Comparison of ENCODE assay signal across 18 cellular contexts in the genomic region with DNA sequence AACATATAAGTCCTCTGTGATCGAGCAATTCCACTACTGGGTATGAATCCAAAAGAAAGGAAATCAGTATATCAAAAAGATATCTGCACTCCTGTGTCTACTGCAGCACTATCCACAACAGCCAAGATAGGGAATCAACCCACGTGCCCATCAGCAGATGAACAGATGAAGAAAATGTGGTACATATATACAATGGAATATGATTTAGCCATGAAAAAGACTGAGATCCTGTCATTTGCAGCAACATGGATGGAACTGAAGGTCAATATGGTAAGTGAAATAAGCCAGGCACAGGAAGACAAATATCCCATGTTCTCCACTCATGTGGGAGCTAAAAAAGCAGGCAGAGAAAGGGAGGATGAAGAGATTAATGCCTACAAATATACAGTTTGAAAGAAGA.
A peak's percentile ranks its signal among the peaks of the same experiment; 100 is the strongest.
DNase-seq lines count a peak whose midpoint lies in the region; ATAC-seq and TF ChIP-seq lines count a peak whose summit lies in the region.
"Had no signal": no experiment of that assay in that cellular context is flagged by ENCODE, and none has a peak within 500 bp of the region (broad histone marks: within the 10 kb centered on the region; RNA-seq: fewer than 3 reads in every experiment).

No MANE protein-coding gene starts in this region.

- H3K4me3 Mint-ChIP-seq in activated CD4-positive, alpha-beta T cell treated with anti-CD3 and anti-CD28 coated beads for 36 hours, result no peak overlapping the region
- H3K4me3 Mint-ChIP-seq: B cell; CD4-positive, alpha-beta T cell; CD8-positive, alpha-beta T cell had no signal

- CTCF ChIA-PET in SK-N-SH (lab: Yijun Ruan, JAX), result interaction anchor here (0.8 kb wide), 1 partner anchor 188 kb away, joined by 3 read pairs; no protein-coding TSS in a partner anchor
- CTCF ChIA-PET in HEK293 (lab: Yijun Ruan, JAX), result interaction anchor here (1.2 kb wide), 1 partner anchor 187 kb away, joined by 3 read pairs; no protein-coding TSS in a partner anchor
- CTCF ChIA-PET in activated CD4-positive, alpha-beta T cell treated with anti-CD3 and anti-CD28 coated beads for 36 hours (lab: Charles Lee), result interaction anchor here (0.8 kb wide), 1 partner anchor 10 kb away, joined by 3 read pairs; no protein-coding TSS in a partner anchor

- H3K9me3 Mint-ChIP-seq in activated CD4-positive, alpha-beta T cell treated with anti-CD3 and anti-CD28 coated beads for 36 hours (ENCODE audit: low read depth), result no peaks in the 10 kb centered on the region
- H3K9me3 Mint-ChIP-seq: CD4-positive, alpha-beta T cell; CD8-positive, alpha-beta T cell had no signal

- TF ChIP-seq CTCF in SK-N-SH (IDR thresholded peaks at IDR 0.05) (no peak), HEK293 (tag by site-specific recombination; IDR thresholded peaks at IDR 0.05) (no peak), psoas muscle (IDR thresholded peaks at IDR 0.05) (no peak), Peyer's patch (IDR thresholded peaks at IDR 0.05) (no peak)

- H3K27me3 ChIP-seq in SK-N-SH (ENCODE audit: insufficient read depth), result no peaks in the 10 kb centered on the region
- no peaks in the 10 kb centered on the region for H3K27me3 ChIP-seq in psoas muscle (ENCODE audit: insufficient read depth in 3 of 3, low read length in 2 of 3)
- H3K27me3 ChIP-seq in Peyer's patch, result no peaks in the 10 kb centered on the region
- H3K27me3 ChIP-seq: BLaER1 treated with 17β-estradiol and CSF1 and Interleukin-3, amounts not matched to agents 10 nM and 100 nM had no signal

- peaks cover 0 to 17% of the 10 kb centered on the region in 2 experiments; a peak in 2 of 4 replicates for H3K4me1 ChIP-seq in SK-N-SH (ENCODE audit: control insufficient read depth in 1 of 2, insufficient read depth in 2 of 2, low read depth in 1 of 2, low read length in 1 of 2)
- H3K4me1 ChIP-seq in HEK293 (ENCODE audit: control insufficient read depth, insufficient read depth, low read length), result no peaks in the 10 kb centered on the region; the same call in 1 of the 2 replicates
- peaks cover 44% of the 10 kb centered on the region for H3K4me1 ChIP-seq in psoas muscle
- H3K4me1 ChIP-seq in Peyer's patch, result no peaks in the 10 kb centered on the region
- H3K4me1 ChIP-seq: BLaER1 treated with 17β-estradiol and CSF1 and Interleukin-3, amounts not matched to agents 10 nM and 100 nM had no signal

- H3F3A ChIP-seq in SK-N-SH (replicated peaks; ENCODE audit: insufficient read depth), result no peaks in the 10 kb centered on the region

- peaks cover 30% of the 10 kb centered on the region for H3K36me3 Mint-ChIP-seq in activated CD4-positive, alpha-beta T cell treated with anti-CD3 and anti-CD28 coated beads for 36 hours (ENCODE audit: low read depth)

- H3K9me3 ChIP-seq in SK-N-SH, result no peaks in the 10 kb centered on the region
- H3K9me3 ChIP-seq in HEK293 (ENCODE audit: control insufficient read depth, insufficient read depth, low read depth, low read length), result no peaks in the 10 kb centered on the region
- no peaks in the 10 kb centered on the region for H3K9me3 ChIP-seq in psoas muscle
- H3K9me3 ChIP-seq in Peyer's patch, result no peaks in the 10 kb centered on the region
- H3K9me3 ChIP-seq: A549, Caco-2 had no signal

- intact Hi-C loops in psoas muscle (cut with DNase I), result loop anchor here (5.0 to 10.0 kb wide), 2 partner anchors 93 to 181 kb away; partner anchors contain the start of gene POPDC3 (in 2 of the 2)
- intact Hi-C loops in activated CD4-positive, alpha-beta T cell treated with anti-CD3 and anti-CD28 coated beads for 36 hours (cut with DNase I, micrococcal nuclease), result no loop called here

- no peak for DNase-seq in SK-N-SH
- no peak for DNase-seq in psoas muscle
- DNase-seq in Peyer's patch, result no peak
- DNase-seq in activated CD4-positive, alpha-beta T cell treated with anti-CD3 and anti-CD28 coated beads for 36 hours, result no peak
- DNase-seq: AML-193; Caco-2; Calu3; CD4-positive, alpha-beta T cell; CD8-positive, alpha-beta T cell; DMS79 treated with DMSO at 0.1 percent for 48 hours; GF-D8 had no signal

- H3K4me1 Mint-ChIP-seq in activated CD4-positive, alpha-beta T cell treated with anti-CD3 and anti-CD28 coated beads for 36 hours, result no peaks in the 10 kb centered on the region
- H3K4me1 Mint-ChIP-seq: B cell had no signal

- no peak for TF ChIP-seq EP300 in SK-N-SH (IDR thresholded peaks at IDR 0.05; ENCODE audit: borderline replicate concordance in 1 of 2, low read depth in 1 of 2, low read length in 1 of 2)

- no peak overlapping the region for H3K27ac ChIP-seq in SK-N-SH (ENCODE audit: low read depth in 2 of 2, low read length in 1 of 2)
- no peak overlapping the region for H3K27ac ChIP-seq in HEK293 (ENCODE audit: extremely low read depth, low read depth, low read length)
- peak overlapping the region; percentile 90 for H3K27ac ChIP-seq in psoas muscle
- no peak overlapping the region for H3K27ac ChIP-seq in Peyer's patch
- H3K27ac ChIP-seq: 22Rv1; A549; BLaER1 treated with 17β-estradiol and CSF1 and Interleukin-3, amounts not matched to agents 10 nM and 100 nM; C4-2B had no signal

- H4K20me1 ChIP-seq in SK-N-SH (ENCODE audit: insufficient read depth), result no peaks in the 10 kb centered on the region

- no peak overlapping the region for H3K9ac ChIP-seq in SK-N-SH
- H3K9ac ChIP-seq: BLaER1 treated with 17β-estradiol and CSF1 and Interleukin-3, amounts not matched to agents 10 nM and 100 nM had no signal

- H3K27ac Mint-ChIP-seq in activated CD4-positive, alpha-beta T cell treated with anti-CD3 and anti-CD28 coated beads for 36 hours, result no peak overlapping the region
- H3K27ac Mint-ChIP-seq: B cell; CD4-positive, alpha-beta T cell; CD8-positive, alpha-beta T cell had no signal

- H2AFZ ChIP-seq in SK-N-SH (ENCODE audit: low read depth), result no peak overlapping the region

- H3K4me2 ChIP-seq in SK-N-SH, result no peak overlapping the region
- H3K4me2 ChIP-seq: A549; BLaER1 treated with 17β-estradiol and CSF1 and Interleukin-3, amounts not matched to agents 10 nM and 100 nM had no signal

- H3K4me3 ChIP-seq in SK-N-SH (ENCODE audit: low read depth in 2 of 2, low read length in 1 of 2) (no peak overlapping the region), HEK293 (ENCODE audit: low read depth, low read length) (no peak overlapping the region), psoas muscle (no peak overlapping the region), Peyer's patch (no peak overlapping the region)
- H3K4me3 ChIP-seq: A549; BLaER1 treated with 17β-estradiol and CSF1 and Interleukin-3, amounts not matched to agents 10 nM and 100 nM had no signal

- H3K9me2 ChIP-seq in SK-N-SH, result no peaks in the 10 kb centered on the region

- POLR2A ChIA-PET in SK-N-SH (lab: Yijun Ruan, JAX) (no interaction called here), HEK293 (lab: Yijun Ruan, JAX) (no interaction called here)
- POLR2A ChIA-PET in activated CD4-positive, alpha-beta T cell treated with anti-CD3 and anti-CD28 coated beads for 36 hours (lab: Charles Lee), result no interaction called here

- H3K36me3 ChIP-seq in SK-N-SH (replicated peaks in 1 of 2; ENCODE audit: control insufficient read depth in 1 of 2, insufficient read depth in 2 of 2, low read length in 1 of 2), result peaks cover 31 to 33% of the 10 kb centered on the region in 2 experiments
- peaks cover 5 to 41% of the 10 kb centered on the region in 2 experiments; a peak in 2 of 3 replicates for H3K36me3 ChIP-seq in HEK293 (ENCODE audit: control insufficient read depth in 2 of 2, insufficient read depth in 1 of 2, low read length in 2 of 2)
- H3K36me3 ChIP-seq in psoas muscle (ENCODE audit: insufficient read depth in 1 of 2, low read depth in 1 of 2), result peaks cover 4 to 19% of the 10 kb centered on the region in 2 donors
- H3K36me3 ChIP-seq in Peyer's patch, result peaks cover 0 to 50% (median 0%) of the 10 kb centered on the region in 3 donors

- no peak for TF ChIP-seq POLR2A in Peyer's patch (IDR thresholded peaks at IDR 0.05)

- no peak for ATAC-seq in SK-N-SH treated with all-trans-retinoic acid at 6 μM for 48 hours
- ATAC-seq in psoas muscle, result no peak
- no peak for ATAC-seq in activated CD4-positive, alpha-beta T cell treated with anti-CD3 and anti-CD28 coated beads for 36 hours
- ATAC-seq: A549; CD8-positive, alpha-beta T cell had no signal

- WGBS in SK-N-SH (ENCODE audit: low lambda C conversion rate), result 100% methylated on average over 2 of the region's 2 CpGs
- WGBS in psoas muscle, 3 donors, result 93 to 98% (median 96%) methylated on average over 2 of the region's 2 CpGs

- no peak for TF ChIP-seq RAD21 in SK-N-SH (IDR thresholded peaks at IDR 0.05; ENCODE audit: low read length)

- no peaks in the 10 kb centered on the region for H3K27me3 Mint-ChIP-seq in activated CD4-positive, alpha-beta T cell treated with anti-CD3 and anti-CD28 coated beads for 36 hours
- H3K27me3 Mint-ChIP-seq: B cell; CD4-positive, alpha-beta T cell had no signal

- no peaks in the 10 kb centered on the region for H3K79me2 ChIP-seq in SK-N-SH (ENCODE audit: insufficient read depth)

TF ChIP-seq in SK-N-SH treated with all-trans-retinoic acid at 6 μM for 48 hours, 23 proteins besides CTCF, POLR2A, EP300 and RAD21:
- TF ChIP-seq BACH2 (CRISPR knock-in tag; IDR thresholded peaks at IDR 0.05; ENCODE audit: borderline replicate concordance) (no peak), ZNF8 (CRISPR knock-in tag; IDR thresholded peaks at IDR 0.05) (peak; percentile 81)
TF ChIP-seq in SK-N-SH treated with all-trans-retinoic acid at 6 μM for 48 hours: peak in this region for 1.

TF ChIP-seq in SK-N-SH, 30 proteins besides CTCF, POLR2A, EP300 and RAD21 (continues in another document):
- TF ChIP-seq USF1 (IDR thresholded peaks at IDR 0.05; ENCODE audit: borderline replicate concordance, low read depth) (no peak), MEF2A (IDR thresholded peaks at IDR 0.05; ENCODE audit: borderline replicate concordance, low read depth) (no peak)

TF ChIP-seq in HEK293, 187 proteins besides CTCF, POLR2A, EP300 and RAD21:
- TF ChIP-seq ZNF830 (tag by site-specific recombination; IDR thresholded peaks at IDR 0.05; ENCODE audit: low read depth) (no peak), ZNF146 (tag by site-specific recombination; IDR thresholded peaks at IDR 0.05) (peak; percentile 64; the same call in 1 of the 2 replicates)

Comparison
In these comparisons a context has a peak if more than half of its experiments do, and no peak if none do; other contexts are left out.
1. intact Hi-C loops: an anchor here in psoas muscle (5.0 to 10.0 kb wide); none called in activated CD4-positive, alpha-beta T cell treated with anti-CD3 and anti-CD28 coated beads for 36 hours.